13 cellular contexts compared by ENCODE assay signal in genomic region chr10:24457661-24458318, GRCh38.
A peak's percentile ranks its signal among the peaks of the same experiment; 100 is the strongest.
DNase-seq lines count a peak whose midpoint lies in the region; ATAC-seq and TF ChIP-seq lines count a peak whose summit lies in the region.
"Had no signal": no experiment of that assay in that cellular context is flagged by ENCODE, and none has a peak within 500 bp of the region (broad histone marks: within the 10 kb centered on the region; RNA-seq: fewer than 3 reads in every experiment).

No MANE protein-coding gene starts in this region.

- peaks cover 0 to 10% of the 10 kb centered on the region in 2 donors for H3K4me1 ChIP-seq in breast epithelium
- peaks cover 2% of the 10 kb centered on the region for H3K4me1 ChIP-seq in mesenchymal stem cell (ENCODE audit: control insufficient read depth, insufficient read depth, low read depth, low read length)
- H3K4me1 ChIP-seq: BE2C had no signal

- H3K4ac ChIP-seq in mesenchymal stem cell (ENCODE audit: low read depth in 1 of 2, low read length in 2 of 2) = no peak overlapping the region

- peak; percentile 64; the same call in 1 of the 2 replicates for TF ChIP-seq EP300 in Ishikawa (IDR thresholded peaks at IDR 0.05; ENCODE audit: borderline replicate concordance)

- no peak overlapping the region for H2BK5ac ChIP-seq in mesenchymal stem cell (ENCODE audit: low read depth, low read length, poor library complexity, severe bottlenecking)

- no peak overlapping the region for H3K4me2 ChIP-seq in mesenchymal stem cell (ENCODE audit: low read length, poor library complexity, severe bottlenecking)

- H3K27me3 ChIP-seq in breast epithelium = no peaks in the 10 kb centered on the region
- no peaks in the 10 kb centered on the region for H3K27me3 ChIP-seq in mesenchymal stem cell (ENCODE audit: control insufficient read depth in 1 of 2, insufficient read depth in 1 of 2, low read length in 2 of 2)
- H3K27me3 ChIP-seq: BE2C had no signal

- H3K27ac ChIP-seq in breast epithelium (peak overlapping the region; percentile 87 to 89), mesenchymal stem cell (ENCODE audit: low read length, poor library complexity, severe bottlenecking) (no peak overlapping the region)

- H3K36me3 ChIP-seq in breast epithelium (no peaks in the 10 kb centered on the region), mesenchymal stem cell (ENCODE audit: control insufficient read depth in 1 of 2, insufficient read depth in 2 of 2, low read depth in 1 of 2, low read length in 2 of 2) (peaks cover 0 to 15% of the 10 kb centered on the region in 2 experiments)
- H3K36me3 ChIP-seq: BE2C had no signal

- no peak overlapping the region for H3K14ac ChIP-seq in mesenchymal stem cell (ENCODE audit: low read length in 2 of 2)

- no peak for ATAC-seq in HG03025 (IDR thresholded peaks at IDR 0.05; ENCODE audit: low FRiP score, unreplicated experiment)
- ATAC-seq in GM19395 (IDR thresholded peaks at IDR 0.05; ENCODE audit: unreplicated experiment) = no peak
- ATAC-seq in GM18498 (IDR thresholded peaks at IDR 0.05; ENCODE audit: unreplicated experiment) = no peak
- ATAC-seq: naive thymus-derived CD4-positive, alpha-beta T cell had no signal

- no peak overlapping the region for H2BK120ac ChIP-seq in mesenchymal stem cell (ENCODE audit: low read depth, low read length)

- H2BK15ac ChIP-seq in mesenchymal stem cell (ENCODE audit: low read depth, poor library complexity, severe bottlenecking) = no peak overlapping the region

- H4K91ac ChIP-seq in mesenchymal stem cell (ENCODE audit: low read length) = no peak overlapping the region

- H3K18ac ChIP-seq in mesenchymal stem cell (ENCODE audit: low read depth in 1 of 2, low read length in 2 of 2) = no peak overlapping the region

- no peak for TF ChIP-seq POLR2A in breast epithelium (IDR thresholded peaks at IDR 0.05)

- intact Hi-C loops in breast epithelium (cut with DNase I; ENCODE audit: low total_unique reads) = no loop called here

- H2BK12ac ChIP-seq in mesenchymal stem cell (ENCODE audit: low read length in 2 of 2) = no peak overlapping the region

- no peak overlapping the region for H2AFZ ChIP-seq in mesenchymal stem cell (ENCODE audit: low read depth, low read length)

- TF ChIP-seq CTCF in AG10803 (conservative IDR thresholded peaks at IDR 0.05; ENCODE audit: low read length) (no peak), breast epithelium (IDR thresholded peaks at IDR 0.05) (no peak)

- H3K9me3 ChIP-seq in breast epithelium = no peaks in the 10 kb centered on the region
- no peaks in the 10 kb centered on the region for H3K9me3 ChIP-seq in mesenchymal stem cell (ENCODE audit: control insufficient read depth, low read length)
- H3K9me3 ChIP-seq: BE2C had no signal

- H3K79me1 ChIP-seq in mesenchymal stem cell (replicated peaks; ENCODE audit: low read length, poor library complexity, severe bottlenecking) = no peaks in the 10 kb centered on the region

- DNase-seq in AG10803 (ENCODE audit: low read depth) (peak; percentile 49), breast epithelium (ENCODE audit: low spot score in 2 of 2) (peak; percentile 94 to 97), mesenchymal stem cell (peak; percentile 24), anterior cingulate cortex (lab: John Stamatoyannopoulos, UW) (no peak)
- DNase-seq: BE2C; cortex of kidney; hypothalamus; naive thymus-derived CD4-positive, alpha-beta T cell; NCI-H2171 treated with DMSO at 0.1 percent for 48 hours had no signal

- H3K9ac ChIP-seq in mesenchymal stem cell (ENCODE audit: low read length) = no peak overlapping the region

- H3K23ac ChIP-seq in mesenchymal stem cell (ENCODE audit: low read length in 2 of 2) = no peak overlapping the region

- TF ChIP-seq RAD21 in Ishikawa (IDR thresholded peaks at IDR 0.05; ENCODE audit: low read depth) = no peak

- WGBS in mesenchymal stem cell = 85% methylated on average over 7 of the region's 7 CpGs

- H4K8ac ChIP-seq in mesenchymal stem cell (ENCODE audit: low read length) = no peak overlapping the region

- H2AK5ac ChIP-seq in mesenchymal stem cell (ENCODE audit: low read length, severe bottlenecking) = peak overlapping the region; percentile 82

- H3K4me3 ChIP-seq in AG10803 (ENCODE audit: low read length) (no peak overlapping the region), breast epithelium (no peak overlapping the region), mesenchymal stem cell (ENCODE audit: insufficient read depth in 1 of 2, low read depth in 1 of 2, low read length in 2 of 2) (no peak overlapping the region)

TF ChIP-seq in Ishikawa, 13 proteins besides CTCF, POLR2A, EP300 and RAD21:
- TF ChIP-seq TEAD4 (IDR thresholded peaks at IDR 0.05) (peak; percentile 61), TCF12 (IDR thresholded peaks at IDR 0.05; ENCODE audit: low read depth) (peak; percentile 72), USF1 (IDR thresholded peaks at IDR 0.05) (no peak), NFIC (IDR thresholded peaks at IDR 0.05) (peak; percentile 78), MAX (IDR thresholded peaks at IDR 0.05) (peak; percentile 72), FOXM1 (IDR thresholded peaks at IDR 0.05; ENCODE audit: borderline replicate concordance, low read depth) (peak; percentile 79)

Comparison
In these comparisons a context has a peak if more than half of its experiments do, and no peak if none do; other contexts are left out.
1. DNase-seq: peak in AG10803 (single experiment), breast epithelium (2 of 2) and mesenchymal stem cell (single experiment); none in anterior cingulate cortex (0 of 58).